In genomic region chr14:23728791-23729190, GRCh38 we compare ENCODE assay signal across 39 cellular contexts.
"Had no signal": no experiment of that assay in that cellular context is flagged by ENCODE, and none has a peak within 500 bp of the region (broad histone marks: within the 10 kb centered on the region; RNA-seq: fewer than 3 reads in every experiment).

No MANE protein-coding gene starts in this region.

- H3K27ac Mint-ChIP-seq: activated naive CD4-positive, alpha-beta T cell treated with anti-CD3 and anti-CD28 coated beads for 36 hours; activated naive CD4-positive, alpha-beta T cell treated with anti-CD3 and anti-CD28 coated beads, Interleukin-2, amount 10 ng/mL, durations not matched to agents 7 days and 5 days; activated naive CD4-positive, alpha-beta T cell treated with anti-CD3 and anti-CD28 coated beads, Interleukin-2, amount 50 U/mL, for 24 hours; activated naive CD4-positive, alpha-beta T cell treated with anti-CD3 and anti-CD28 coated beads, Interleukin-2, amount 50 U/mL, for 72 hours; activated naive CD8-positive, alpha-beta T cell; activated naive CD8-positive, alpha-beta T cell treated with anti-CD3 and anti-CD28 coated beads for 36 hours; activated naive CD8-positive, alpha-beta T cell treated with anti-CD3 and anti-CD28 coated beads, Interleukin-2, amount 10 ng/mL, durations not matched to agents 7 days and 5 days; activated naive CD8-positive, alpha-beta T cell treated with anti-CD3 and anti-CD28 coated beads, Interleukin-2, amount 50 U/mL, for 24 hours; activated T-cell treated with anti-CD3 and anti-CD28 coated beads, Interleukin-2, amount 50 U/mL, for 24 hours; activated T-cell treated with anti-CD3 and anti-CD28 coated beads, Interleukin-2, amount 50 U/mL, for 72 hours; activated T-helper 1 cell treated with anti-CD3 and anti-CD28 coated beads, Interleukin-12 subunit alpha, Interleukin-12 subunit beta, Interleukin-2, Interleukin-4 antibody, amounts not matched to agents 30 ng/mL and 10 ng/mL and 1 ng/mL, durations not matched to agents 14 hours and 24 hours and 36 hours; activated T-helper 17 cell treated with anti-CD3 and anti-CD28 coated beads, Interleukin-2, amount 50 U/mL, for 72 hours; activated T-helper 2 cell treated with anti-CD3 and anti-CD28 coated beads, Interferon-gamma antibody, Interleukin-2, Interleukin-4, amounts not matched to agents 10 μg/mL and 5 μg/mL and 100 μg/mL, durations not matched to agents 14 hours and 24 hours and 36 hours; brain had no signal

- ATAC-seq: activated naive CD4-positive, alpha-beta T cell treated with anti-CD3 and anti-CD28 coated beads, Interleukin-2, amount 50 U/mL, for 72 hours; activated naive CD8-positive, alpha-beta T cell treated with anti-CD3 and anti-CD28 coated beads, Interleukin-2, amount 50 U/mL, for 24 hours; activated T-cell treated with anti-CD3 and anti-CD28 coated beads, Interleukin-2, amount 50 U/mL, for 4 hours; activated T-cell treated with anti-CD3 and anti-CD28 coated beads, Interleukin-2, amount 50 U/mL, for 72 hours; activated T-helper 17 cell treated with anti-CD3 and anti-CD28 coated beads, Interleukin-2, amount 50 U/mL, for 72 hours; body of pancreas had no signal

- H3K4me3 Mint-ChIP-seq: activated naive CD4-positive, alpha-beta T cell treated with anti-CD3 and anti-CD28 coated beads for 36 hours; activated naive CD4-positive, alpha-beta T cell treated with anti-CD3 and anti-CD28 coated beads, Interleukin-2, amount 10 ng/mL, durations not matched to agents 7 days and 5 days; activated naive CD4-positive, alpha-beta T cell treated with anti-CD3 and anti-CD28 coated beads, Interleukin-2, amount 50 U/mL, for 24 hours; activated naive CD8-positive, alpha-beta T cell; activated naive CD8-positive, alpha-beta T cell treated with anti-CD3 and anti-CD28 coated beads for 36 hours; activated naive CD8-positive, alpha-beta T cell treated with anti-CD3 and anti-CD28 coated beads, Interleukin-2, amount 10 ng/mL, durations not matched to agents 7 days and 5 days; activated naive CD8-positive, alpha-beta T cell treated with anti-CD3 and anti-CD28 coated beads, Interleukin-2, amount 50 U/mL, for 24 hours; activated T-cell treated with anti-CD3 and anti-CD28 coated beads, Interleukin-2, amount 50 U/mL, for 24 hours; activated T-cell treated with anti-CD3 and anti-CD28 coated beads, Interleukin-2, amount 50 U/mL, for 4 hours; activated T-cell treated with anti-CD3 and anti-CD28 coated beads, Interleukin-2, amount 50 U/mL, for 72 hours; activated T-helper 1 cell treated with anti-CD3 and anti-CD28 coated beads, Interleukin-12 subunit alpha, Interleukin-12 subunit beta, Interleukin-2, Interleukin-4 antibody, amounts not matched to agents 30 ng/mL and 10 ng/mL and 1 ng/mL, durations not matched to agents 14 hours and 24 hours and 36 hours; activated T-helper 17 cell treated with anti-CD3 and anti-CD28 coated beads, Interleukin-2, amount 50 U/mL, for 72 hours; brain; central memory CD8-positive, alpha-beta T cell had no signal

- H3K4me1 ChIP-seq: adrenal gland, ascending aorta, body of pancreas, breast epithelium had no signal

- FAIRE-seq: astrocyte had no signal

- H3K36me3 Mint-ChIP-seq: activated naive CD4-positive, alpha-beta T cell treated with anti-CD3 and anti-CD28 coated beads, Interleukin-2, amount 10 ng/mL, durations not matched to agents 7 days and 5 days; activated naive CD4-positive, alpha-beta T cell treated with anti-CD3 and anti-CD28 coated beads, Interleukin-2, amount 50 U/mL, for 24 hours; activated naive CD4-positive, alpha-beta T cell treated with anti-CD3 and anti-CD28 coated beads, Interleukin-2, amount 50 U/mL, for 72 hours; activated naive CD8-positive, alpha-beta T cell; activated naive CD8-positive, alpha-beta T cell treated with anti-CD3 and anti-CD28 coated beads for 36 hours; activated naive CD8-positive, alpha-beta T cell treated with anti-CD3 and anti-CD28 coated beads, Interleukin-2, amount 10 ng/mL, durations not matched to agents 7 days and 5 days; brain had no signal

- H3K36me3 ChIP-seq: adrenal gland, ascending aorta, brain microvascular endothelial cell, breast epithelium, cardiac muscle cell had no signal

- H3K9me3 Mint-ChIP-seq: activated naive CD4-positive, alpha-beta T cell treated with anti-CD3 and anti-CD28 coated beads for 36 hours; activated naive CD4-positive, alpha-beta T cell treated with anti-CD3 and anti-CD28 coated beads, Interleukin-2, amount 10 ng/mL, durations not matched to agents 7 days and 5 days; activated naive CD4-positive, alpha-beta T cell treated with anti-CD3 and anti-CD28 coated beads, Interleukin-2, amount 50 U/mL, for 24 hours; activated naive CD8-positive, alpha-beta T cell treated with anti-CD3 and anti-CD28 coated beads for 36 hours; activated naive CD8-positive, alpha-beta T cell treated with anti-CD3 and anti-CD28 coated beads, Interleukin-2, amount 10 ng/mL, durations not matched to agents 7 days and 5 days; activated T-cell treated with anti-CD3 and anti-CD28 coated beads, Interleukin-2, amount 50 U/mL, for 24 hours; activated T-cell treated with anti-CD3 and anti-CD28 coated beads, Interleukin-2, amount 50 U/mL, for 4 hours; activated T-cell treated with anti-CD3 and anti-CD28 coated beads, Interleukin-2, amount 50 U/mL, for 72 hours; activated T-helper 1 cell treated with anti-CD3 and anti-CD28 coated beads, Interleukin-12 subunit alpha, Interleukin-12 subunit beta, Interleukin-2, Interleukin-4 antibody, amounts not matched to agents 30 ng/mL and 10 ng/mL and 1 ng/mL, durations not matched to agents 14 hours and 24 hours and 36 hours; activated T-helper 17 cell treated with anti-CD3 and anti-CD28 coated beads, Interleukin-2, amount 50 U/mL, for 72 hours; activated T-helper 2 cell treated with anti-CD3 and anti-CD28 coated beads, Interferon-gamma antibody, Interleukin-2, Interleukin-4, amounts not matched to agents 10 μg/mL and 5 μg/mL and 100 μg/mL, durations not matched to agents 14 hours and 24 hours and 36 hours; central memory CD8-positive, alpha-beta T cell had no signal

- H3K4me1 Mint-ChIP-seq: activated naive CD4-positive, alpha-beta T cell treated with anti-CD3 and anti-CD28 coated beads, Interleukin-2, amount 10 ng/mL, durations not matched to agents 7 days and 5 days; activated naive CD4-positive, alpha-beta T cell treated with anti-CD3 and anti-CD28 coated beads, Interleukin-2, amount 50 U/mL, for 24 hours; activated naive CD8-positive, alpha-beta T cell treated with anti-CD3 and anti-CD28 coated beads for 36 hours; activated naive CD8-positive, alpha-beta T cell treated with anti-CD3 and anti-CD28 coated beads, Interleukin-2, amount 10 ng/mL, durations not matched to agents 7 days and 5 days; activated naive CD8-positive, alpha-beta T cell treated with anti-CD3 and anti-CD28 coated beads, Interleukin-2, amount 50 U/mL, for 24 hours; activated T-helper 17 cell treated with anti-CD3 and anti-CD28 coated beads, Interleukin-2, amount 50 U/mL, for 72 hours; brain; central memory CD8-positive, alpha-beta T cell had no signal

- DNase-seq: activated effector memory CD4-positive, alpha-beta T cell treated with anti-CD3 and anti-CD28 coated beads, Interleukin-2, amount 50 U/mL, for 16 hours; activated effector memory CD4-positive, alpha-beta T cell treated with Interleukin-2 at 50 U/mL for 16 hours; activated gamma-delta T cell; activated gamma-delta T cell treated with Interleukin-2 at 50 U/mL for 16 hours; activated naive CD4-positive, alpha-beta T cell; activated naive CD4-positive, alpha-beta T cell treated with anti-CD3 and anti-CD28 coated beads for 36 hours; activated naive CD4-positive, alpha-beta T cell treated with anti-CD3 and anti-CD28 coated beads, Interleukin-2, amount 10 ng/mL, durations not matched to agents 7 days and 5 days; activated naive CD4-positive, alpha-beta T cell treated with anti-CD3 and anti-CD28 coated beads, Interleukin-2, amount 50 U/mL, for 16 hours; activated naive CD4-positive, alpha-beta T cell treated with Interleukin-2 at 50 U/mL for 16 hours; activated naive CD8-positive, alpha-beta T cell treated with anti-CD3 and anti-CD28 coated beads for 36 hours; activated naive CD8-positive, alpha-beta T cell treated with anti-CD3 and anti-CD28 coated beads, Interleukin-2, amount 10 ng/mL, durations not matched to agents 7 days and 5 days; activated naive CD8-positive, alpha-beta T cell treated with anti-CD3 and anti-CD28 coated beads, Interleukin-2, amount 50 U/mL, for 24 hours; activated T-cell treated with anti-CD3 and anti-CD28 coated beads, Interleukin-2, amount 50 U/mL, for 1 hour; activated T-cell treated with anti-CD3 and anti-CD28 coated beads, Interleukin-2, amount 50 U/mL, for 24 hours; activated T-cell treated with anti-CD3 and anti-CD28 coated beads, Interleukin-2, amount 50 U/mL, for 4 hours; activated T-cell treated with anti-CD3 and anti-CD28 coated beads, Interleukin-2, amount 50 U/mL, for 48 hours; activated T-cell treated with anti-CD3 and anti-CD28 coated beads, Interleukin-2, amount 50 U/mL, for 72 hours; adrenal gland; amniotic stem cell; amygdala; anterior cingulate cortex; aorta; body of pancreas; brain microvascular endothelial cell; caudate nucleus; central memory CD4-positive, alpha-beta T cell; cerebellar nuclear complex had no signal

- H3K27me3 ChIP-seq: adrenal gland, ascending aorta, body of pancreas, brain microvascular endothelial cell, breast epithelium, cardiac muscle cell had no signal

- H3K9me3 ChIP-seq: adrenal gland, ascending aorta, body of pancreas, breast epithelium had no signal

- H3K27ac ChIP-seq: adrenal gland, ascending aorta, body of pancreas, brain microvascular endothelial cell, breast epithelium, cardiac muscle cell had no signal

- H3K4me3 ChIP-seq: adrenal gland, ascending aorta, body of pancreas, breast epithelium, cardiac muscle cell had no signal
